ENCODE assay signal across 22 cellular contexts in genomic region chr11:110454609-110455008, GRCh38. TPM values are rescaled to one million over a fixed set of nuclear protein-coding genes. Genes with fewer than 3 reads are reported as not detected.
A peak's percentile ranks its signal among the peaks of the same experiment; 100 is the strongest.
DNase-seq lines count a peak whose midpoint lies in the region; ATAC-seq, FAIRE-seq and TF ChIP-seq lines count a peak whose summit lies in the region.
"Had no signal": no experiment of that assay in that cellular context is flagged by ENCODE, and none has a peak within 500 bp of the region (broad histone marks: within the 10 kb centered on the region; RNA-seq: fewer than 3 reads in every experiment).

No MANE protein-coding gene starts in this region.

- no peaks in the 10 kb centered on the region for H3K9me2 ChIP-seq in SK-N-SH

- H3K79me2 ChIP-seq in SK-N-SH (ENCODE audit: insufficient read depth) = no peaks in the 10 kb centered on the region; the same call in 1 of the 2 replicates

- no peak overlapping the region for H3K27ac Mint-ChIP-seq in T-helper 1 cell treated with Interleukin-12 subunit alpha and Interleukin-12 subunit beta and Interleukin-4 antibody, amounts not matched to agents 30 μg/mL and 1 μg/mL, for 36 hours
- H3K27ac Mint-ChIP-seq: brain had no signal

- no peak for TF ChIP-seq CTCF in left ventricle myocardium inferior (IDR thresholded peaks at IDR 0.05; ENCODE audit: borderline replicate concordance)
- TF ChIP-seq CTCF in SK-N-SH (IDR thresholded peaks at IDR 0.05) = no peak

- H3K36me3 ChIP-seq in left ventricle myocardium inferior = peaks cover 13% of the 10 kb centered on the region
- H3K36me3 ChIP-seq in SK-N-SH (replicated peaks in 1 of 2; ENCODE audit: control insufficient read depth in 1 of 2, insufficient read depth in 2 of 2, low read length in 1 of 2) = peaks cover 4 to 22% of the 10 kb centered on the region in 2 experiments
- H3K36me3 ChIP-seq: ovary had no signal

- CTCF ChIA-PET in SK-N-SH (lab: Yijun Ruan, JAX) = interaction anchor here (1.0 to 1.6 kb wide), 2 partner anchors 8 to 776 kb away, joined by 3 to 6 read pairs; no protein-coding TSS in a partner anchor

- intact Hi-C loops in left ventricle myocardium inferior (cut with micrococcal nuclease) = no loop called here

- ATAC-seq in GM18502 (IDR thresholded peaks at IDR 0.05; ENCODE audit: poor library complexity, unreplicated experiment) (peak; percentile 49), HG02852 (IDR thresholded peaks at IDR 0.05; ENCODE audit: unreplicated experiment) (peak; percentile 51)

- no peaks in the 10 kb centered on the region for H3K9me3 Mint-ChIP-seq in T-helper 1 cell treated with Interleukin-12 subunit alpha and Interleukin-12 subunit beta and Interleukin-4 antibody, amounts not matched to agents 30 μg/mL and 1 μg/mL, for 36 hours
- H3K9me3 Mint-ChIP-seq: activated naive CD4-positive, alpha-beta T cell treated with anti-CD3 and anti-CD28 coated beads, Interleukin-2, amount 10 ng/mL, durations not matched to agents 7 days and 5 days had no signal

- peaks cover 49% of the 10 kb centered on the region for H3K4me1 Mint-ChIP-seq in T-helper 1 cell treated with Interleukin-12 subunit alpha and Interleukin-12 subunit beta and Interleukin-4 antibody, amounts not matched to agents 30 μg/mL and 1 μg/mL, for 36 hours (ENCODE audit: low read depth)
- H3K4me1 Mint-ChIP-seq: brain had no signal

- H3K4me3 Mint-ChIP-seq in T-helper 1 cell treated with Interleukin-12 subunit alpha and Interleukin-12 subunit beta and Interleukin-4 antibody, amounts not matched to agents 30 μg/mL and 1 μg/mL, for 36 hours = peak overlapping the region; percentile 43
- H3K4me3 Mint-ChIP-seq: activated naive CD4-positive, alpha-beta T cell treated with anti-CD3 and anti-CD28 coated beads, Interleukin-2, amount 10 ng/mL, durations not matched to agents 7 days and 5 days; brain had no signal

- H3F3A ChIP-seq in SK-N-SH (replicated peaks; ENCODE audit: insufficient read depth) = no peaks in the 10 kb centered on the region

- H3K27ac ChIP-seq in left ventricle myocardium inferior (replicated peaks) (no peak overlapping the region), SK-N-SH (ENCODE audit: low read depth in 2 of 2, low read length in 1 of 2) (no peak overlapping the region)
- H3K27ac ChIP-seq: ovary, RWPE1, thyroid gland had no signal

- WGBS in SK-N-SH (ENCODE audit: low lambda C conversion rate) = 93% methylated on average over 1 of the region's 1 CpG

- H4K20me1 ChIP-seq in SK-N-SH (ENCODE audit: insufficient read depth) = no peaks in the 10 kb centered on the region

- H3K27me3 Mint-ChIP-seq in T-helper 1 cell treated with Interleukin-12 subunit alpha and Interleukin-12 subunit beta and Interleukin-4 antibody, amounts not matched to agents 30 μg/mL and 1 μg/mL, for 36 hours (ENCODE audit: low read depth) = no peaks in the 10 kb centered on the region
- H3K27me3 Mint-ChIP-seq: activated naive CD4-positive, alpha-beta T cell treated with anti-CD3 and anti-CD28 coated beads, Interleukin-2, amount 10 ng/mL, durations not matched to agents 7 days and 5 days; brain had no signal

- POLR2A ChIA-PET in SK-N-SH (lab: Yijun Ruan, JAX) = no interaction called here

- peaks cover 28% of the 10 kb centered on the region for H3K36me3 Mint-ChIP-seq in T-helper 1 cell treated with Interleukin-12 subunit alpha and Interleukin-12 subunit beta and Interleukin-4 antibody, amounts not matched to agents 30 μg/mL and 1 μg/mL, for 36 hours (ENCODE audit: low read depth)

- no peaks in the 10 kb centered on the region for H3K9me3 ChIP-seq in left ventricle myocardium inferior (replicated peaks)
- no peaks in the 10 kb centered on the region; the same call in 1 of the 2 replicates for H3K9me3 ChIP-seq in SK-N-SH
- H3K9me3 ChIP-seq: ovary, thyroid gland had no signal

- no peak for DNase-seq in GM19239 (ENCODE audit: insufficient read length, low spot score)
- DNase-seq in germinal center (ENCODE audit: low spot score) = no peak
- DNase-seq in left ventricle myocardium inferior = no peak
- DNase-seq in SK-N-SH = no peak
- no peak for DNase-seq in epidermal melanocyte (ENCODE audit: insufficient read length, low spot score)
- DNase-seq: activated naive CD4-positive, alpha-beta T cell treated with anti-CD3 and anti-CD28 coated beads, Interleukin-2, amount 10 ng/mL, durations not matched to agents 7 days and 5 days; Kasumi-1; NCI-H1417 treated with DMSO at 0.1 percent for 48 hours; NCI-H226; NK-92 treated with Interleukin-12 subunit alpha and Interleukin-12 subunit beta, amount 100 ng/mL, for 24 hours; ovary; stimulated activated CD4-positive, alpha-beta T cell treated with anti-CD3 and anti-CD28 coated beads, Interleukin-2, amount 100 ng/mL, for 48 hours; SW 1271; thyroid gland had no signal

- no peak overlapping the region for H2AFZ ChIP-seq in SK-N-SH (ENCODE audit: low read depth)

- no peak for TF ChIP-seq RAD21 in SK-N-SH (IDR thresholded peaks at IDR 0.05; ENCODE audit: low read length)

- H3K4me1 ChIP-seq in left ventricle myocardium inferior = no peaks in the 10 kb centered on the region
- peaks cover 0 to 10% of the 10 kb centered on the region in 2 experiments; a peak in 1 of 4 replicates for H3K4me1 ChIP-seq in SK-N-SH (ENCODE audit: control insufficient read depth in 1 of 2, insufficient read depth in 2 of 2, low read depth in 1 of 2, low read length in 1 of 2)

- H3K27me3 ChIP-seq in left ventricle myocardium inferior (ENCODE audit: low read depth) (no peaks in the 10 kb centered on the region), SK-N-SH (ENCODE audit: insufficient read depth) (no peaks in the 10 kb centered on the region)
- H3K27me3 ChIP-seq: ovary, thyroid gland had no signal

- H3K4me3 ChIP-seq in left ventricle myocardium inferior = no peak overlapping the region
- no peak overlapping the region for H3K4me3 ChIP-seq in SK-N-SH (ENCODE audit: low read depth in 2 of 2, low read length in 1 of 2)
- H3K4me3 ChIP-seq: ovary, thyroid gland had no signal

- no peak overlapping the region for H3K9ac ChIP-seq in SK-N-SH

- FAIRE-seq in GM19239 (lab: Jason Lieb, UNC) = peak; percentile 60
- FAIRE-seq: frontal cortex, G401.6, H54 had no signal

- TF ChIP-seq EP300 in SK-N-SH (IDR thresholded peaks at IDR 0.05; ENCODE audit: borderline replicate concordance in 1 of 2, low read depth in 1 of 2, low read length in 1 of 2) = no peak

- H3K4me2 ChIP-seq in SK-N-SH = no peak overlapping the region

TF ChIP-seq in SK-N-SH, 30 proteins besides CTCF, POLR2A, EP300 and RAD21:
- no peak for TF ChIP-seq IRF3 (IDR thresholded peaks at IDR 0.05; ENCODE audit: low read depth, low read length)
- no peak for TF ChIP-seq GATA2 (CRISPR knock-in tag; IDR thresholded peaks at IDR 0.05)
- TF ChIP-seq REST (IDR thresholded peaks at IDR 0.05; ENCODE audit: low read depth, low read length) = no peak
- no peak for TF ChIP-seq JUND (IDR thresholded peaks at IDR 0.05)
- no peak for TF ChIP-seq MEF2A (IDR thresholded peaks at IDR 0.05; ENCODE audit: borderline replicate concordance, low read depth)
- no peak for TF ChIP-seq NRF1 (IDR thresholded peaks at IDR 0.05; ENCODE audit: low read depth, low read length)
- no peak for TF ChIP-seq ELF1 (IDR thresholded peaks at IDR 0.05)

RNA-seq across cellular contexts. Expression of gene FDX1, which starts 24.9 kb away (rescaled TPM):
- 26.3 TPM for total RNA-seq in left ventricle myocardium inferior
- polyA plus RNA-seq in SK-N-SH (2012; rRNA removed) = 3.7 and 4.0 TPM in 2 replicates
- 5.6 and 6.7 TPM in 2 replicates for polyA plus RNA-seq in SK-N-SH (2012; cell fraction: cytosol; rRNA removed)
- polyA plus RNA-seq in SK-N-SH (2012; cell fraction: nucleus; rRNA removed) = 1.1 and 1.7 TPM in 2 replicates
